23 cellular contexts compared by ENCODE assay signal in genomic region chr3:72062017-72062416, GRCh38.
DNase-seq lines count a peak whose midpoint lies in the region; ATAC-seq and TF ChIP-seq lines count a peak whose summit lies in the region.
"Had no signal": no experiment of that assay in that cellular context is flagged by ENCODE, and none has a peak within 500 bp of the region (broad histone marks: within the 10 kb centered on the region; RNA-seq: fewer than 3 reads in every experiment).

No MANE protein-coding gene starts in this region.

- no peak overlapping the region for H3K4me3 Mint-ChIP-seq in type B pancreatic cell
- H3K4me3 Mint-ChIP-seq: CD14-positive monocyte; CD4-positive, alpha-beta memory T cell; CD4-positive, CD25-positive, alpha-beta regulatory T cell; CD8-positive, alpha-beta memory T cell had no signal

- peak; percentile 55 for DNase-seq in kidney tubule cell (ENCODE audit: low spot score)
- DNase-seq in myocyte (ENCODE audit: low read depth) = peak; percentile 28
- peak; percentile 39 for DNase-seq in renal cortical epithelial cell (ENCODE audit: low read depth)
- DNase-seq in type B pancreatic cell (ENCODE audit: extremely low spot score, unreplicated experiment) = no peak
- DNase-seq: 8988T; ACHN; BE2C; C1 segment of cervical spinal cord; CD4-positive, alpha-beta memory T cell; CD4-positive, CD25-positive, alpha-beta regulatory T cell; CD8-positive, alpha-beta memory T cell; COR-L47; DMS 273 treated with DMSO at 0.1 percent for 48 hours; DMS153; DMS53; DMS79; DND-41; EL; GDM1 had no signal

- no peak overlapping the region for H3K27ac Mint-ChIP-seq in type B pancreatic cell
- H3K27ac Mint-ChIP-seq: CD4-positive, alpha-beta memory T cell; CD4-positive, CD25-positive, alpha-beta regulatory T cell; CD8-positive, alpha-beta memory T cell had no signal

- no peaks in the 10 kb centered on the region for H3K36me3 Mint-ChIP-seq in type B pancreatic cell
- H3K36me3 Mint-ChIP-seq: CD4-positive, CD25-positive, alpha-beta regulatory T cell had no signal

- no peak for TF ChIP-seq CTCF in type B pancreatic cell (conservative IDR thresholded peaks at IDR 0.05)

- ATAC-seq in GM18861 (IDR thresholded peaks at IDR 0.05; ENCODE audit: unreplicated experiment) (no peak), HG02870 (IDR thresholded peaks at IDR 0.05; ENCODE audit: unreplicated experiment) (no peak)
- ATAC-seq: GM12878 had no signal

- peaks cover 2% of the 10 kb centered on the region for H3K27me3 Mint-ChIP-seq in type B pancreatic cell

- H3K9me3 Mint-ChIP-seq in type B pancreatic cell = peaks cover 11% of the 10 kb centered on the region

- peaks cover 10% of the 10 kb centered on the region for H3K4me1 Mint-ChIP-seq in type B pancreatic cell (ENCODE audit: unreplicated experiment)
- H3K4me1 Mint-ChIP-seq: CD4-positive, alpha-beta memory T cell; CD4-positive, CD25-positive, alpha-beta regulatory T cell; CD8-positive, alpha-beta memory T cell had no signal
